ENCODE assay signal across 8 cellular contexts in the genomic region with DNA sequence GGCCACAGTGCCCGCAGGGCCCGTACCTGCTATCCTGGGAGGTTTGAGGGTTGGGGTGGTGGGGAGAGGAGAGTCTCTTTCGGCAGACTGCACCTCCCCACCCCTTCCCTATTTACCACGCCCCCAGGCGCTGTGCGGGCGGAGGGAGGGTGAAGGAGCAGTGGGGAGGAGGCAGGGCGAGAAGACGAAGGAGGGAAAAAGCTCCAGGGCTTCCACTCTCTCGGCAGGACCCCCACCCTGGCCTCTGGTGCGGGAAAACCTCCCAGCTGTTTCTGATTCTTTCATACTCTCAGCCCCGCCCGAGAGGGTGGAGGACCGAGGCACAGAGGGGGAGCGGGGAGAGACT. TPM values are rescaled to one million over a fixed set of nuclear protein-coding genes. Genes with fewer than 3 reads are reported as not detected.
DNase-seq lines count a peak whose midpoint lies in the region; ATAC-seq and TF ChIP-seq lines count a peak whose summit lies in the region.

No MANE protein-coding gene starts in this region.

- peak overlapping the region; percentile 72 for H3K4me3 Mint-ChIP-seq in natural killer cell treated with Interleukin-12 subunit alpha and Interleukin-12 subunit beta and Interleukin-15 and Interleukin-18, amount 100 ng/mL, for 72 hours

- TF ChIP-seq CTCF in GM12864 (IDR thresholded peaks at IDR 0.05; ENCODE audit: low read depth, low read length, missing control alignments) (no peak), dorsolateral prefrontal cortex (IDR thresholded peaks at IDR 0.05 in 54 of 56, conservative IDR thresholded peaks at IDR 0.05 in 2 of 56; ENCODE audit: low read depth in 1 of 56, partially characterized antibody in 56 of 56) (no peak)

- intact Hi-C loops in dorsolateral prefrontal cortex (cut with DNase I): no loop called here

- H3K27ac ChIP-seq in dorsolateral prefrontal cortex: no peak overlapping the region

- H3K9me3 Mint-ChIP-seq in natural killer cell treated with Interleukin-12 subunit alpha and Interleukin-12 subunit beta and Interleukin-15 and Interleukin-18, amount 100 ng/mL, for 72 hours: no peaks in the 10 kb centered on the region

- H3K4me1 Mint-ChIP-seq in natural killer cell treated with Interleukin-12 subunit alpha and Interleukin-12 subunit beta and Interleukin-15 and Interleukin-18, amount 100 ng/mL, for 72 hours (ENCODE audit: low read depth in 2 of 2): peaks cover 0 to 12% of the 10 kb centered on the region in 2 donors

- peak overlapping the region; percentile 49 for H3K4me3 ChIP-seq in GM12864 (ENCODE audit: low read depth, low read length)
- H3K4me3 ChIP-seq in dorsolateral prefrontal cortex: peak overlapping the region; percentile 44 to 78 (median 62)

- no peak for DNase-seq in GM12864 (ENCODE audit: low read depth)
- no peak for DNase-seq in dorsolateral prefrontal cortex
- DNase-seq in natural killer cell treated with Interleukin-12 subunit alpha and Interleukin-12 subunit beta and Interleukin-15 and Interleukin-18, amount 100 ng/mL, for 72 hours (ENCODE audit: low spot score): no peak
- no peak for DNase-seq in cerebellum (ENCODE audit: low spot score)
- no peak for DNase-seq in NOMO-1 treated with dmso at 0.1 percent for 144 hours (lab: John Stamatoyannopoulos, UW; ENCODE audit: unreplicated experiment)

- H3K27me3 ChIP-seq in dorsolateral prefrontal cortex: peaks cover 0 to 12% (median 0%) of the 10 kb centered on the region in 45 donors

- H3K36me3 Mint-ChIP-seq in natural killer cell treated with Interleukin-12 subunit alpha and Interleukin-12 subunit beta and Interleukin-15 and Interleukin-18, amount 100 ng/mL, for 72 hours: no peaks in the 10 kb centered on the region

- ATAC-seq in SK-N-SH treated with all-trans-retinoic acid at 6 μM for 48 hours (peak; percentile 55), HG03460 (IDR thresholded peaks at IDR 0.05; ENCODE audit: unreplicated experiment) (no peak), HG03025 (IDR thresholded peaks at IDR 0.05; ENCODE audit: low FRiP score, unreplicated experiment) (no peak)
- ATAC-seq in natural killer cell treated with Interleukin-12 subunit alpha and Interleukin-12 subunit beta and Interleukin-15 and Interleukin-18, amount 100 ng/mL, for 72 hours: no peak

- no peak overlapping the region for H3K27ac Mint-ChIP-seq in natural killer cell treated with Interleukin-12 subunit alpha and Interleukin-12 subunit beta and Interleukin-15 and Interleukin-18, amount 100 ng/mL, for 72 hours

- H3K27me3 Mint-ChIP-seq in natural killer cell treated with Interleukin-12 subunit alpha and Interleukin-12 subunit beta and Interleukin-15 and Interleukin-18, amount 100 ng/mL, for 72 hours: peaks cover 34 to 45% of the 10 kb centered on the region in 2 donors

TF ChIP-seq in SK-N-SH treated with all-trans-retinoic acid at 6 μM for 48 hours, 23 proteins besides CTCF, POLR2A, EP300 and RAD21:
- TF ChIP-seq RARB (CRISPR knock-in tag; IDR thresholded peaks at IDR 0.05): no peak
- TF ChIP-seq ZNF8 (CRISPR knock-in tag; IDR thresholded peaks at IDR 0.05): no peak
- TF ChIP-seq, protein P1, sequence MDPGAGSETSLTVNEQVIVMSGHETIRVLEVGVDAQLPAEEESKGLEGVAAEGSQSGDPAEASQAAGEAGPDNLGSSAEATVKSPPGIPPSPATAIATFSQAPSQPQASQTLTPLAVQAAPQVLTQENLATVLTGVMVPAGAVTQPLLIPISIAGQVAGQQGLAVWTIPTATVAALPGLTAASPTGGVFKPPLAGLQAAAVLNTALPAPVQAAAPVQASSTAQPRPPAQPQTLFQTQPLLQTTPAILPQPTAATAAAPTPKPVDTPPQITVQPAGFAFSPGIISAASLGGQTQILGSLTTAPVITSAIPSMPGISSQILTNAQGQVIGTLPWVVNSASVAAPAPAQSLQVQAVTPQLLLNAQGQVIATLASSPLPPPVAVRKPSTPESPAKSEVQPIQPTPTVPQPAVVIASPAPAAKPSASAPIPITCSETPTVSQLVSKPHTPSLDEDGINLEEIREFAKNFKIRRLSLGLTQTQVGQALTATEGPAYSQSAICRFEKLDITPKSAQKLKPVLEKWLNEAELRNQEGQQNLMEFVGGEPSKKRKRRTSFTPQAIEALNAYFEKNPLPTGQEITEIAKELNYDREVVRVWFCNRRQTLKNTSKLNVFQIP (CRISPR knock-in tag; IDR thresholded peaks at IDR 0.05; ENCODE audit: borderline replicate concordance, low read depth): no peak
- TF ChIP-seq TOX (CRISPR knock-in tag; IDR thresholded peaks at IDR 0.05; ENCODE audit: borderline replicate concordance): no peak
- TF ChIP-seq ZFP30 (CRISPR knock-in tag; IDR thresholded peaks at IDR 0.05): no peak
- no peak for TF ChIP-seq CSDC2 (CRISPR knock-in tag; IDR thresholded peaks at IDR 0.05)
- no peak for TF ChIP-seq ISL1 (CRISPR knock-in tag; IDR thresholded peaks at IDR 0.05)
- no peak for TF ChIP-seq BACH2 (CRISPR knock-in tag; IDR thresholded peaks at IDR 0.05; ENCODE audit: borderline replicate concordance)
- TF ChIP-seq, protein P2, sequence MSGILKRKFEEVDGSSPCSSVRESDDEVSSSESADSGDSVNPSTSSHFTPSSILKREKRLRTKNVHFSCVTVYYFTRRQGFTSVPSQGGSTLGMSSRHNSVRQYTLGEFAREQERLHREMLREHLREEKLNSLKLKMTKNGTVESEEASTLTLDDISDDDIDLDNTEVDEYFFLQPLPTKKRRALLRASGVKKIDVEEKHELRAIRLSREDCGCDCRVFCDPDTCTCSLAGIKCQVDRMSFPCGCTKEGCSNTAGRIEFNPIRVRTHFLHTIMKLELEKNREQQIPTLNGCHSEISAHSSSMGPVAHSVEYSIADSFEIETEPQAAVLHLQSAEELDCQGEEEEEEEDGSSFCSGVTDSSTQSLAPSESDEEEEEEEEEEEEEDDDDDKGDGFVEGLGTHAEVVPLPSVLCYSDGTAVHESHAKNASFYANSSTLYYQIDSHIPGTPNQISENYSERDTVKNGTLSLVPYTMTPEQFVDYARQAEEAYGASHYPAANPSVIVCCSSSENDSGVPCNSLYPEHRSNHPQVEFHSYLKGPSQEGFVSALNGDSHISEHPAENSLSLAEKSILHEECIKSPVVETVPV (CRISPR knock-in tag; IDR thresholded peaks at IDR 0.05): no peak
- no peak for TF ChIP-seq GLIS3 (CRISPR knock-in tag; IDR thresholded peaks at IDR 0.05)
- no peak for TF ChIP-seq ZC3H10 (CRISPR knock-in tag; IDR thresholded peaks at IDR 0.05)
- TF ChIP-seq OSR1 (CRISPR knock-in tag; IDR thresholded peaks at IDR 0.05): no peak

RNA-seq across cellular contexts. Expression of gene WNT2B, which starts 0.9 kb away (rescaled TPM):
- total RNA-seq in dorsolateral prefrontal cortex: 10 to 100 TPM in 58 of 120 experiments, 1 to 10 TPM in 62; 5.9 to 22.8 (median 10.0) TPM
- under 1 TPM; 0.14 to 0.86 TPM for total RNA-seq in natural killer cell treated with Interleukin-12 subunit alpha and Interleukin-12 subunit beta and Interleukin-15 and Interleukin-18, amount 100 ng/mL, for 72 hours
- total RNA-seq in cerebellum: 9.3 TPM
